34 cellular contexts compared by ENCODE assay signal in genomic region chr14:92946847-92947545, GRCh38. TPM values are rescaled to one million over a fixed set of nuclear protein-coding genes. Genes with fewer than 3 reads are reported as not detected.
A peak's percentile ranks its signal among the peaks of the same experiment; 100 is the strongest.
DNase-seq lines count a peak whose midpoint lies in the region; ATAC-seq, FAIRE-seq and TF ChIP-seq lines count a peak whose summit lies in the region.
"Had no signal": no experiment of that assay in that cellular context is flagged by ENCODE, and none has a peak within 500 bp of the region (broad histone marks: within the 10 kb centered on the region; RNA-seq: fewer than 3 reads in every experiment).

No MANE protein-coding gene starts in this region.

- TF ChIP-seq EP300 in A549 (IDR thresholded peaks at IDR 0.05), result no peak

- no peak overlapping the region for H3K4me3 ChIP-seq in A549
- H3K4me3 ChIP-seq in HCT116 (replicated peaks in 1 of 2; ENCODE audit: low read depth in 1 of 2, low read length in 2 of 2), result no peak overlapping the region
- no peak overlapping the region for H3K4me3 ChIP-seq in neural progenitor cell
- no peak overlapping the region for H3K4me3 ChIP-seq in MM.1S (ENCODE audit: low read length)
- H3K4me3 ChIP-seq: esophagus squamous epithelium, heart right ventricle, ovary, Peyer's patch, smooth muscle cell, upper lobe of right lung had no signal

- H2AFZ ChIP-seq in HCT116 (ENCODE audit: low read depth, low read length, poor library complexity, severe bottlenecking), result no peak overlapping the region
- no peak overlapping the region for H2AFZ ChIP-seq in neural progenitor cell (replicated peaks)
- no peak overlapping the region for H2AFZ ChIP-seq in MM.1S (ENCODE audit: low read length)

- WGBS in A549 (ENCODE audit: missing lambda C conversion rate), result 94% methylated on average over 11 of the region's 12 CpGs

- H3K27me3 Mint-ChIP-seq in neural progenitor cell (ENCODE audit: insufficient read depth, low read depth), result peaks cover 6% of the 10 kb centered on the region
- H3K27me3 Mint-ChIP-seq in activated CD4-positive, alpha-beta T cell treated with anti-CD3 and anti-CD28 coated beads, Interleukin-2, amount 10 ng/mL, durations not matched to agents 24 days and 14 days, result no peaks in the 10 kb centered on the region
- H3K27me3 Mint-ChIP-seq: activated naive CD8-positive, alpha-beta T cell treated with anti-CD3 and anti-CD28 coated beads, Interleukin-2, amount 10 ng/mL, durations not matched to agents 7 days and 5 days; activated T-cell treated with anti-CD3 and anti-CD28 coated beads, Interleukin-2, amount 50 U/mL, for 24 hours; T-cell had no signal

- DNase-seq in A549 (ENCODE audit: low read depth in 1 of 2, low spot score in 1 of 2), result no peak
- DNase-seq in HCT116 (ENCODE audit: low read depth, low spot score), result no peak
- no peak for DNase-seq in neural progenitor cell (ENCODE audit: low spot score)
- no peak for DNase-seq in cerebellar nuclear complex (lab: John Stamatoyannopoulos, UW)
- DNase-seq in MM.1S, result no peak
- no peak for DNase-seq in H4 (ENCODE audit: low spot score)
- no peak for DNase-seq in activated CD4-positive, alpha-beta T cell treated with anti-CD3 and anti-CD28 coated beads, Interleukin-2, amount 10 ng/mL, durations not matched to agents 24 days and 14 days
- DNase-seq: activated CD4-positive, alpha-beta T cell treated with anti-CD3 and anti-CD28 coated beads for 48 hours; activated gamma-delta T cell; activated naive CD8-positive, alpha-beta T cell treated with anti-CD3 and anti-CD28 coated beads, Interleukin-2, amount 10 ng/mL, durations not matched to agents 7 days and 5 days; activated T-cell treated with anti-CD3 and anti-CD28 coated beads, Interleukin-2, amount 50 U/mL, for 24 hours; Caco-2; foreskin melanocyte; HCEC 1CT; Kasumi-1; MV-4-11; NCI-H1436; NCI-H526 treated with DMSO at 0.1 percent for 48 hours; NK-92 treated with Interleukin-12 subunit alpha and Interleukin-12 subunit beta, amount 100 ng/mL, for 24 hours; retina; stimulated activated CD4-positive, alpha-beta T cell treated with anti-CD3 and anti-CD28 coated beads, Interleukin-1b, Interleukin-23, amount 100 ng/mL, for 48 hours; T-cell had no signal

- H3K9me2 ChIP-seq in HCT116 (ENCODE audit: insufficient read depth) (no peaks in the 10 kb centered on the region), MM.1S (replicated peaks; ENCODE audit: insufficient read depth, low read length) (no peaks in the 10 kb centered on the region)

- RAD21 ChIA-PET in HCT116 (lab: Charles Lee; ENCODE audit: low non-redundant PET in 1 of 2, low total read pairs in 2 of 2, uncharacterized antibody in 2 of 2, unreplicated experiment in 2 of 2), result interaction anchor here in 1 of 2 experiments (1.2 kb wide), 1 partner anchor 272 kb away, joined by 3 read pairs; no protein-coding TSS in a partner anchor

- intact Hi-C loops in HCT116 (cut with micrococcal nuclease), result no loop called here
- intact Hi-C loops in activated CD4-positive, alpha-beta T cell treated with anti-CD3 and anti-CD28 coated beads, Interleukin-2, amount 10 ng/mL, durations not matched to agents 24 days and 14 days (cut with micrococcal nuclease), result no loop called here

- H3K9me3 Mint-ChIP-seq in neural progenitor cell, result no peaks in the 10 kb centered on the region
- no peaks in the 10 kb centered on the region for H3K9me3 Mint-ChIP-seq in activated CD4-positive, alpha-beta T cell treated with anti-CD3 and anti-CD28 coated beads, Interleukin-2, amount 10 ng/mL, durations not matched to agents 24 days and 14 days
- H3K9me3 Mint-ChIP-seq: activated naive CD8-positive, alpha-beta T cell treated with anti-CD3 and anti-CD28 coated beads, Interleukin-2, amount 10 ng/mL, durations not matched to agents 7 days and 5 days; activated T-cell treated with anti-CD3 and anti-CD28 coated beads, Interleukin-2, amount 50 U/mL, for 24 hours; nephron; T-cell had no signal

- peaks cover 2% of the 10 kb centered on the region for H3K36me3 Mint-ChIP-seq in neural progenitor cell
- H3K36me3 Mint-ChIP-seq in activated CD4-positive, alpha-beta T cell treated with anti-CD3 and anti-CD28 coated beads, Interleukin-2, amount 10 ng/mL, durations not matched to agents 24 days and 14 days (ENCODE audit: low read depth), result peaks cover 3% of the 10 kb centered on the region

- CTCF ChIA-PET in A549 (lab: Yijun Ruan, JAX), result interaction anchor here (0.6 to 5.3 kb wide), 11 partner anchors 8 to 232 kb away, joined by 3 to 30 read pairs (median 6); partner anchors contain the start of gene ITPK1
- CTCF ChIA-PET in HCT116 (lab: Charles Lee), result interaction anchor here (1.0 to 1.4 kb wide), 5 partner anchors 9 to 232 kb away, joined by 3 to 5 read pairs (median 3); no protein-coding TSS in a partner anchor

- TF ChIP-seq CTCF in A549 (IDR thresholded peaks at IDR 0.05) (no peak), HCT116 (IDR thresholded peaks at IDR 0.05 in 2 of 3, conservative IDR thresholded peaks at IDR 0.05 in 1 of 3; ENCODE audit: borderline replicate concordance in 1 of 3, insufficient read depth in 1 of 3, low read depth in 2 of 3, low read length in 2 of 3) (no peak), neural progenitor cell (IDR thresholded peaks at IDR 0.05) (no peak), MM.1S (IDR thresholded peaks at IDR 0.05; ENCODE audit: low read length) (no peak)

- H3K4me2 ChIP-seq in A549, result peak overlapping the region; percentile 34
- peak overlapping the region; percentile 57 for H3K4me2 ChIP-seq in HCT116 (ENCODE audit: low read length)
- H3K4me2 ChIP-seq in neural progenitor cell, result no peak overlapping the region
- no peak overlapping the region for H3K4me2 ChIP-seq in MM.1S (ENCODE audit: low read depth, low read length)
- H3K4me2 ChIP-seq: smooth muscle cell had no signal

- H3K9ac ChIP-seq in HCT116 (ENCODE audit: low read length) (peak overlapping the region; percentile 12; the same call in 1 of the 2 replicates), neural progenitor cell (peak overlapping the region; percentile 27), MM.1S (ENCODE audit: low read length) (no peak overlapping the region)

- POLR2A ChIA-PET in A549 (lab: Yijun Ruan, JAX) (no interaction called here), HCT116 (lab: Charles Lee) (no interaction called here)

- H3K36me3 ChIP-seq in HCT116 (ENCODE audit: control insufficient read depth in 1 of 2, insufficient read depth in 2 of 2, low read length in 2 of 2) (no peaks in the 10 kb centered on the region; a peak in 1 of 4 replicates), neural progenitor cell (no peaks in the 10 kb centered on the region), MM.1S (replicated peaks; ENCODE audit: insufficient read depth, low read length) (no peaks in the 10 kb centered on the region)
- H3K36me3 ChIP-seq: ovary had no signal

- H3K27me3 ChIP-seq in HCT116 (ENCODE audit: insufficient read depth, low read length), result no peaks in the 10 kb centered on the region
- no peaks in the 10 kb centered on the region for H3K27me3 ChIP-seq in neural progenitor cell
- no peaks in the 10 kb centered on the region for H3K27me3 ChIP-seq in MM.1S (replicated peaks; ENCODE audit: insufficient read depth, low read length)
- H3K27me3 ChIP-seq: esophagus squamous epithelium, heart right ventricle, ovary, Peyer's patch, upper lobe of right lung had no signal

- H3K79me2 ChIP-seq in HCT116 (ENCODE audit: insufficient read depth, low read length) (no peaks in the 10 kb centered on the region), neural progenitor cell (ENCODE audit: low read depth) (no peaks in the 10 kb centered on the region), MM.1S (ENCODE audit: low read length) (no peaks in the 10 kb centered on the region)

- FAIRE-seq in A549 (lab: Jason Lieb, UNC), result no peak
- FAIRE-seq: HepG2, keratinocyte had no signal

- H3K4me1 ChIP-seq in A549 (peaks cover 24% of the 10 kb centered on the region), HCT116 (ENCODE audit: control insufficient read depth in 1 of 2, insufficient read depth in 2 of 2, low read length in 2 of 2) (peaks cover 11 to 18% of the 10 kb centered on the region in 2 experiments), neural progenitor cell (no peaks in the 10 kb centered on the region), MM.1S (ENCODE audit: low read length) (no peaks in the 10 kb centered on the region)
- H3K4me1 ChIP-seq: Caco-2, upper lobe of right lung had no signal

- BruUV-seq in HCT116 (replicated peaks; lab: Mats Ljungman, UMichigan), result no TSS peak

- no peaks in the 10 kb centered on the region for H3K4me1 Mint-ChIP-seq in neural progenitor cell
- H3K4me1 Mint-ChIP-seq in activated CD4-positive, alpha-beta T cell treated with anti-CD3 and anti-CD28 coated beads, Interleukin-2, amount 10 ng/mL, durations not matched to agents 24 days and 14 days, result peaks cover 2% of the 10 kb centered on the region
- H3K4me1 Mint-ChIP-seq: nephron had no signal

- H3K4me3 Mint-ChIP-seq in neural progenitor cell, result no peak overlapping the region
- no peak overlapping the region for H3K4me3 Mint-ChIP-seq in activated CD4-positive, alpha-beta T cell treated with anti-CD3 and anti-CD28 coated beads, Interleukin-2, amount 10 ng/mL, durations not matched to agents 24 days and 14 days
- H3K4me3 Mint-ChIP-seq: activated naive CD8-positive, alpha-beta T cell treated with anti-CD3 and anti-CD28 coated beads, Interleukin-2, amount 10 ng/mL, durations not matched to agents 7 days and 5 days; activated T-cell treated with anti-CD3 and anti-CD28 coated beads, Interleukin-2, amount 50 U/mL, for 24 hours; nephron; T-cell had no signal

- H3K27ac Mint-ChIP-seq in neural progenitor cell, result no peak overlapping the region
- H3K27ac Mint-ChIP-seq in activated CD4-positive, alpha-beta T cell treated with anti-CD3 and anti-CD28 coated beads, Interleukin-2, amount 10 ng/mL, durations not matched to agents 24 days and 14 days, result no peak overlapping the region
- H3K27ac Mint-ChIP-seq: nephron, T-cell had no signal

- ATAC-seq in A549, result no peak
- no peak for ATAC-seq in HCT116
- ATAC-seq: HepG2, T-cell had no signal

- H3F3A ChIP-seq in neural progenitor cell (ENCODE audit: low read depth), result no peaks in the 10 kb centered on the region
- H3F3A ChIP-seq in MM.1S (ENCODE audit: insufficient read depth, low read length), result no peaks in the 10 kb centered on the region

- H4K20me1 ChIP-seq in HCT116 (ENCODE audit: insufficient read depth), result no peaks in the 10 kb centered on the region
- no peaks in the 10 kb centered on the region for H4K20me1 ChIP-seq in neural progenitor cell (ENCODE audit: low read depth)
- H4K20me1 ChIP-seq in MM.1S (ENCODE audit: insufficient read depth, low read length), result no peaks in the 10 kb centered on the region

- TF ChIP-seq POLR2A in A549 (IDR thresholded peaks at IDR 0.05; ENCODE audit: low read length), result no peak
- no peak for TF ChIP-seq POLR2A in HCT116 (IDR thresholded peaks at IDR 0.05; ENCODE audit: borderline replicate concordance, extremely low read depth, insufficient read depth, insufficient read length)

- peak overlapping the region; percentile 59 to 88 for H3K27ac ChIP-seq in A549
- peak overlapping the region; percentile 57; the same call in 1 of the 2 replicates for H3K27ac ChIP-seq in HCT116 (ENCODE audit: low read depth, low read length)
- H3K27ac ChIP-seq in angular gyrus (ENCODE audit: low read depth, low read length), result peak overlapping the region; percentile 50
- no peak overlapping the region for H3K27ac ChIP-seq in neural progenitor cell
- no peak overlapping the region for H3K27ac ChIP-seq in MM.1S (ENCODE audit: low read length)
- H3K27ac ChIP-seq: heart right ventricle, ovary, upper lobe of right lung had no signal

- no peaks in the 10 kb centered on the region for H3K9me3 ChIP-seq in A549
- H3K9me3 ChIP-seq in HCT116 (ENCODE audit: control insufficient read depth in 1 of 2, insufficient read depth in 1 of 2, low read depth in 1 of 2, low read length in 2 of 2), result no peaks in the 10 kb centered on the region
- no peaks in the 10 kb centered on the region for H3K9me3 ChIP-seq in neural progenitor cell (ENCODE audit: low read depth)
- H3K9me3 ChIP-seq in MM.1S (replicated peaks; ENCODE audit: insufficient read depth, low read length), result no peaks in the 10 kb centered on the region
- H3K9me3 ChIP-seq: Caco-2, esophagus squamous epithelium, heart right ventricle, ovary, Peyer's patch, upper lobe of right lung had no signal

- TF ChIP-seq RAD21 in A549 (conservative IDR thresholded peaks at IDR 0.05 in 1 of 2, IDR thresholded peaks at IDR 0.05 in 1 of 2), result no peak
- no peak for TF ChIP-seq RAD21 in HCT116 (IDR thresholded peaks at IDR 0.05; ENCODE audit: low read depth)

RNA-seq across cellular contexts. Expression of gene CHGA, which starts 24.0 kb away (rescaled TPM):
- 0.11 and 0.32 TPM in 2 replicates for polyA plus RNA-seq in A549 (2011; rRNA removed)
- 0.44 and 0.45 TPM in 2 replicates for polyA plus RNA-seq in A549 (2012; cell fraction: cytosol; rRNA removed)
- polyA plus RNA-seq in A549 (2012; cell fraction: nucleus; rRNA removed), result 0.83 and 0.94 TPM in 2 replicates
- 0.61 to 0.73 TPM (median 0.70 TPM) in 3 replicates for polyA plus RNA-seq in A549 (2017; fragmentation: RNase III; extraction: RNeasy Plus Mini Kit Qiagen cat#74134 plus additional on column Dnase treatment)
- polyA minus RNA-seq in A549 (2011; rRNA and poly(A)+ RNA removed), result not detected in 2 replicates
- not detected for total RNA-seq in HCT116 (2021; ENCODE audit: unreplicated experiment)
- 0.09 TPM in 1 of 2 replicates, not detected in the other for polyA plus RNA-seq in HCT116 (2012)
- 0.77 TPM in 1 of 2 replicates, not detected in the other for total RNA-seq in neural progenitor cell (ENCODE audit: low replicate concordance)
- not detected in 2 replicates for total RNA-seq in H4 (2014; rRNA removed; shearing (Covaris generic))
- not detected in 2 replicates for total RNA-seq in activated CD4-positive, alpha-beta T cell treated with anti-CD3 and anti-CD28 coated beads, Interleukin-2, amount 10 ng/mL, durations not matched to agents 24 days and 14 days
- total RNA-seq: activated naive CD8-positive, alpha-beta T cell treated with anti-CD3 and anti-CD28 coated beads, Interleukin-2, amount 10 ng/mL, durations not matched to agents 7 days and 5 days; Caco-2; cardiac septum; dermis microvascular lymphatic vessel endothelial cell; heart right ventricle; HepG2; smooth muscle cell; upper lobe of right lung had no signal
- polyA plus RNA-seq: HepG2, smooth muscle cell had no signal

Comparison
In these comparisons a context has a peak if more than half of its experiments do, and no peak if none do; other contexts are left out.
1. H3K27ac ChIP-seq: peak in A549 (2 of 2), HCT116 (single experiment) and angular gyrus (single experiment); none in neural progenitor cell (single experiment) and MM.1S (single experiment).
2. H3K4me2 ChIP-seq: peak in A549 (single experiment) and HCT116 (single experiment); none in neural progenitor cell (single experiment) and MM.1S (single experiment).